In genomic region chr7:21185866-21186265, GRCh38 we compare ENCODE assay signal across 33 cellular contexts.
"Had no signal": no experiment of that assay in that cellular context is flagged by ENCODE, and none has a peak within 500 bp of the region (broad histone marks: within the 10 kb centered on the region; RNA-seq: fewer than 3 reads in every experiment).

No MANE protein-coding gene starts in this region.

- H3K4me3 Mint-ChIP-seq: activated CD8-positive, alpha-beta T cell treated with anti-CD3 and anti-CD28 coated beads for 36 hours; activated naive CD8-positive, alpha-beta T cell treated with anti-CD3 and anti-CD28 coated beads for 36 hours; activated T-cell treated with anti-CD3 and anti-CD28 coated beads, Interleukin-2, amount 50 U/mL, for 72 hours; activated T-helper 17 cell treated with anti-CD3 and anti-CD28 coated beads, Interleukin-2, amount 50 U/mL, for 72 hours had no signal

- H3K36me3 Mint-ChIP-seq: activated naive CD8-positive, alpha-beta T cell treated with anti-CD3 and anti-CD28 coated beads for 36 hours had no signal

- H3K9me3 ChIP-seq: colonic mucosa, Peyer's patch had no signal

- H3K36me3 ChIP-seq: brain microvascular endothelial cell, colonic mucosa, Peyer's patch had no signal

- H3K4me1 ChIP-seq: colonic mucosa, Peyer's patch had no signal

- H3K27ac ChIP-seq: brain microvascular endothelial cell, colonic mucosa, Peyer's patch, RWPE1, VCaP had no signal

- H3K27ac Mint-ChIP-seq: activated CD8-positive, alpha-beta T cell treated with anti-CD3 and anti-CD28 coated beads for 36 hours; activated naive CD8-positive, alpha-beta T cell treated with anti-CD3 and anti-CD28 coated beads for 36 hours; activated T-cell treated with anti-CD3 and anti-CD28 coated beads, Interleukin-2, amount 50 U/mL, for 72 hours; activated T-helper 17 cell treated with anti-CD3 and anti-CD28 coated beads, Interleukin-2, amount 50 U/mL, for 72 hours had no signal

- H3K4me1 Mint-ChIP-seq: activated naive CD8-positive, alpha-beta T cell treated with anti-CD3 and anti-CD28 coated beads for 36 hours; activated T-helper 17 cell treated with anti-CD3 and anti-CD28 coated beads, Interleukin-2, amount 50 U/mL, for 72 hours had no signal

- H3K4me3 ChIP-seq: colonic mucosa, Peyer's patch had no signal

- H3K27me3 ChIP-seq: brain microvascular endothelial cell, colonic mucosa, Peyer's patch had no signal

- DNase-seq: activated CD4-positive, alpha-beta T cell treated with anti-CD3 and anti-CD28 coated beads for 1 hour; activated CD4-positive, alpha-beta T cell treated with anti-CD3 and anti-CD28 coated beads for 48 hours; activated CD4-positive, CD25-positive, alpha-beta regulatory T cell; activated CD8-positive, alpha-beta T cell treated with anti-CD3 and anti-CD28 coated beads for 36 hours; activated effector memory CD4-positive, alpha-beta T cell treated with anti-CD3 and anti-CD28 coated beads, Interleukin-2, amount 50 U/mL, for 16 hours; activated naive CD4-positive, alpha-beta T cell; activated naive CD4-positive, alpha-beta T cell treated with anti-CD3 and anti-CD28 coated beads, Interleukin-2, amount 50 U/mL, for 16 hours; activated naive CD8-positive, alpha-beta T cell treated with anti-CD3 and anti-CD28 coated beads for 36 hours; activated T-cell treated with anti-CD3 and anti-CD28 coated beads, Interleukin-2, amount 50 U/mL, for 1 hour; activated T-cell treated with anti-CD3 and anti-CD28 coated beads, Interleukin-2, amount 50 U/mL, for 72 hours; amniotic stem cell; aorta; brain microvascular endothelial cell; central memory CD4-positive, alpha-beta T cell; colonic mucosa; NCI-H1092 treated with DMSO at 0.1 percent for 48 hours; NCI-H146; NCI-H187; NCI-H2171 treated with DMSO at 0.1 percent for 48 hours; NCI-H345; NCI-H524 treated with DMSO at 0.1 percent for 48 hours; NK-92 treated with Interleukin-12 subunit alpha and Interleukin-12 subunit beta, amount 100 ng/mL, for 24 hours; PC-3; Peyer's patch; SIG-M5; SW 1271; T-helper 1 cell; T-helper 2 cell; T-helper 9 cell had no signal

- H3K9me3 Mint-ChIP-seq: activated CD8-positive, alpha-beta T cell treated with anti-CD3 and anti-CD28 coated beads for 36 hours had no signal

- ATAC-seq: activated CD8-positive, alpha-beta T cell treated with anti-CD3 and anti-CD28 coated beads for 36 hours; activated T-cell treated with anti-CD3 and anti-CD28 coated beads, Interleukin-2, amount 50 U/mL, for 72 hours; activated T-helper 17 cell treated with anti-CD3 and anti-CD28 coated beads, Interleukin-2, amount 50 U/mL, for 72 hours; PC-3; Right ventricle myocardium inferior had no signal
